In genomic region chr4:15109583-15109982, GRCh38 we compare ENCODE assay signal across 1 cellular context.
TF ChIP-seq lines count a peak whose summit lies in the region.

No MANE protein-coding gene starts in this region.

TF ChIP-seq in WTC11, 78 proteins besides CTCF, POLR2A, EP300 and RAD21 (continued from another document):
- TF ChIP-seq, protein P1, sequence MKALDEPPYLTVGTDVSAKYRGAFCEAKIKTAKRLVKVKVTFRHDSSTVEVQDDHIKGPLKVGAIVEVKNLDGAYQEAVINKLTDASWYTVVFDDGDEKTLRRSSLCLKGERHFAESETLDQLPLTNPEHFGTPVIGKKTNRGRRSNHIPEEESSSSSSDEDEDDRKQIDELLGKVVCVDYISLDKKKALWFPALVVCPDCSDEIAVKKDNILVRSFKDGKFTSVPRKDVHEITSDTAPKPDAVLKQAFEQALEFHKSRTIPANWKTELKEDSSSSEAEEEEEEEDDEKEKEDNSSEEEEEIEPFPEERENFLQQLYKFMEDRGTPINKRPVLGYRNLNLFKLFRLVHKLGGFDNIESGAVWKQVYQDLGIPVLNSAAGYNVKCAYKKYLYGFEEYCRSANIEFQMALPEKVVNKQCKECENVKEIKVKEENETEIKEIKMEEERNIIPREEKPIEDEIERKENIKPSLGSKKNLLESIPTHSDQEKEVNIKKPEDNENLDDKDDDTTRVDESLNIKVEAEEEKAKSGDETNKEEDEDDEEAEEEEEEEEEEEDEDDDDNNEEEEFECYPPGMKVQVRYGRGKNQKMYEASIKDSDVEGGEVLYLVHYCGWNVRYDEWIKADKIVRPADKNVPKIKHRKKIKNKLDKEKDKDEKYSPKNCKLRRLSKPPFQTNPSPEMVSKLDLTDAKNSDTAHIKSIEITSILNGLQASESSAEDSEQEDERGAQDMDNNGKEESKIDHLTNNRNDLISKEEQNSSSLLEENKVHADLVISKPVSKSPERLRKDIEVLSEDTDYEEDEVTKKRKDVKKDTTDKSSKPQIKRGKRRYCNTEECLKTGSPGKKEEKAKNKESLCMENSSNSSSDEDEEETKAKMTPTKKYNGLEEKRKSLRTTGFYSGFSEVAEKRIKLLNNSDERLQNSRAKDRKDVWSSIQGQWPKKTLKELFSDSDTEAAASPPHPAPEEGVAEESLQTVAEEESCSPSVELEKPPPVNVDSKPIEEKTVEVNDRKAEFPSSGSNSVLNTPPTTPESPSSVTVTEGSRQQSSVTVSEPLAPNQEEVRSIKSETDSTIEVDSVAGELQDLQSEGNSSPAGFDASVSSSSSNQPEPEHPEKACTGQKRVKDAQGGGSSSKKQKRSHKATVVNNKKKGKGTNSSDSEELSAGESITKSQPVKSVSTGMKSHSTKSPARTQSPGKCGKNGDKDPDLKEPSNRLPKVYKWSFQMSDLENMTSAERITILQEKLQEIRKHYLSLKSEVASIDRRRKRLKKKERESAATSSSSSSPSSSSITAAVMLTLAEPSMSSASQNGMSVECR (CRISPR knock-in tag; IDR thresholded peaks at IDR 0.05; ENCODE audit: borderline replicate concordance) = no peak
- TF ChIP-seq, protein P2, sequence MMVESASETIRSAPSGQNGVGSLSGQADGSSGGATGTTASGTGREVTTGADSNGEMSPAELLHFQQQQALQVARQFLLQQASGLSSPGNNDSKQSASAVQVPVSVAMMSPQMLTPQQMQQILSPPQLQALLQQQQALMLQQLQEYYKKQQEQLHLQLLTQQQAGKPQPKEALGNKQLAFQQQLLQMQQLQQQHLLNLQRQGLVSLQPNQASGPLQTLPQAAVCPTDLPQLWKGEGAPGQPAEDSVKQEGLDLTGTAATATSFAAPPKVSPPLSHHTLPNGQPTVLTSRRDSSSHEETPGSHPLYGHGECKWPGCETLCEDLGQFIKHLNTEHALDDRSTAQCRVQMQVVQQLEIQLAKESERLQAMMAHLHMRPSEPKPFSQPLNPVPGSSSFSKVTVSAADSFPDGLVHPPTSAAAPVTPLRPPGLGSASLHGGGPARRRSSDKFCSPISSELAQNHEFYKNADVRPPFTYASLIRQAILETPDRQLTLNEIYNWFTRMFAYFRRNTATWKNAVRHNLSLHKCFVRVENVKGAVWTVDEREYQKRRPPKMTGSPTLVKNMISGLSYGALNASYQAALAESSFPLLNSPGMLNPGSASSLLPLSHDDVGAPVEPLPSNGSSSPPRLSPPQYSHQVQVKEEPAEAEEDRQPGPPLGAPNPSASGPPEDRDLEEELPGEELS (CRISPR knock-in tag; IDR thresholded peaks at IDR 0.05) = no peak
- TF ChIP-seq TEAD4 (CRISPR knock-in tag; IDR thresholded peaks at IDR 0.05) (no peak), KAT7 (CRISPR knock-in tag; IDR thresholded peaks at IDR 0.05; ENCODE audit: borderline replicate concordance) (no peak), ZNF219 (CRISPR knock-in tag; IDR thresholded peaks at IDR 0.05; ENCODE audit: borderline replicate concordance) (no peak), PRRX2 (CRISPR knock-in tag; IDR thresholded peaks at IDR 0.05) (no peak), ATF2 (CRISPR knock-in tag; IDR thresholded peaks at IDR 0.05; ENCODE audit: borderline replicate concordance, low read depth) (no peak)
- TF ChIP-seq, protein P3, sequence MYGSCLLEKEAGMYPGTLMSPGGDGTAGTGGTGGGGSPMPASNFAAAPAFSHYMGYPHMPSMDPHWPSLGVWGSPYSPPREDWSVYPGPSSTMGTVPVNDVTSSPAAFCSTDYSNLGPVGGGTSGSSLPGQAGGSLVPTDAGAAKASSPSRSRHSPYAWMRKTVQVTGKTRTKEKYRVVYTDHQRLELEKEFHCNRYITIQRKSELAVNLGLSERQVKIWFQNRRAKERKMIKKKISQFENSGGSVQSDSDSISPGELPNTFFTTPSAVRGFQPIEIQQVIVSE (CRISPR knock-in tag; IDR thresholded peaks at IDR 0.05; ENCODE audit: borderline replicate concordance) = no peak
- TF ChIP-seq, protein P4, sequence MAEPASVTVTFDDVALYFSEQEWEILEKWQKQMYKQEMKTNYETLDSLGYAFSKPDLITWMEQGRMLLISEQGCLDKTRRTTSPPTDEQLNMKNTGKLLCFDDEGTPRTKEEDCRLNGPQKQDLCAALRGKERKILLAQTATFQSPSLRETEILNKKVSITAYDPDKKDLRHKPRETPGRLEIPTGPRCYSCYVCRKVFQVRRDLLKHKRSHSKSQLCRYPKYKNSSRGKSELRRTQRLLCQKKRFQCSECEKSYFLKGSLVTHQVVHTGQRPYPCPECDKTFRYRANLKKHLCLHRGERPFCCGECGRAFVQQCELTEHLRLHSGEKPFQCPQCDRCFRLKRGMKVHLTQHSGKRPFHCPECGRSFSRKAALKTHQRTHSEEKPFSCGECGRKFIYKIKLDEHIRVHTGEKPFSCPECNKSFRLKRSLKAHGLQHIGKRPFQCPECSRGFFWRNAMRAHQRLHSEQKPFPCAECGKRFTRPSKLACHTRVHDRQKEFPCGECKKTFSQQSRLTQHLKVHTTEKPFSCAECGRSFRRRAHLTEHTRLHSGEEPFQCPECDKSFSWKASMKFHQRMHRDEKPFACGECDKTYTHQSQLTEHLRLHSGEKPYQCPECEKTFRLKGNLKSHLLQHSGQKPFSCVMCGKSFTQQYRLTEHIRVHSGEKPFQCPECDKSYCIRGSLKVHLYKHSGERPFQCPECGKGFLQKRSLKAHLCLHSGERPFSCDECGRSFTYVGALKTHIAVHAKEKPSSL (CRISPR knock-in tag; conservative IDR thresholded peaks at IDR 0.05) = no peak
